Comparison of ENCODE assay signal across 24 cellular contexts in the genomic region with DNA sequence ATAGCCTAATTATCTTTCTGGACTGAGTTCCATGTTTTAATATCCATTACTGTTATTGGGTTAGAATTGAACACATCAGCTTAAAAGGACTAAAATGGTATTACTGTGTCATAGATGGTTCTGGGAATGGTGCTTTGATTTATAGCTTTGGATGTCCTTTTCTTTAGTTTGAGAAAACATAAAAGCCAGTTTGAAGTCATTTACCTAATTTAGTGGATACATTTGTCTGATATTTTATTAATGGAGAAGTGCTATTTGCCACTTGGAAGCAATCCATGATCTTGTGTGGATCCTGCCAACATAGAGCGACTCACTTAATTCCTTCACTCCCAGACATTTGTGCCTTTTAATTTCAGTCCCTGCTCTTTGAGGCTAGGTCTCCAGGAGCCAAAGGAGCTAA.
DNase-seq lines count a peak whose midpoint lies in the region; ATAC-seq and TF ChIP-seq lines count a peak whose summit lies in the region.
"Had no signal": no experiment of that assay in that cellular context is flagged by ENCODE, and none has a peak within 500 bp of the region (broad histone marks: within the 10 kb centered on the region; RNA-seq: fewer than 3 reads in every experiment).

No MANE protein-coding gene starts in this region.

- H3K27me3 ChIP-seq in adipocyte (replicated peaks; ENCODE audit: control insufficient read depth, insufficient read depth, low read length), result no peaks in the 10 kb centered on the region
- H3K27me3 ChIP-seq in foreskin keratinocyte, result no peaks in the 10 kb centered on the region

- no peak overlapping the region for H3K4me3 ChIP-seq in adipocyte (ENCODE audit: low read length)
- H3K4me3 ChIP-seq: GM23338 had no signal

- ATAC-seq in foreskin keratinocyte (no peak), GM18870 (IDR thresholded peaks at IDR 0.05; ENCODE audit: unreplicated experiment) (no peak)
- ATAC-seq: activated T-cell treated with anti-CD3 and anti-CD28 coated beads, Interleukin-2, amount 50 U/mL, for 4 hours; GM23338; left cardiac atrium; stimulated activated effector memory CD8-positive, alpha-beta T cell treated with anti-CD3 and anti-CD28 coated beads, Interleukin-12 subunit alpha, Interleukin-12 subunit beta, amount 100 ng/mL, for 72 hours had no signal

- H3K9ac ChIP-seq in adipocyte (ENCODE audit: low read length), result no peak overlapping the region

- no peaks in the 10 kb centered on the region for H3K36me3 ChIP-seq in adipocyte (ENCODE audit: control insufficient read depth, insufficient read depth, low read length, severe bottlenecking)
- H3K36me3 ChIP-seq: WERI-Rb-1 had no signal

- no peaks in the 10 kb centered on the region for H3K9me3 ChIP-seq in adipocyte (ENCODE audit: control insufficient read depth, low read length)

- H3K27ac ChIP-seq in foreskin keratinocyte, result no peak overlapping the region
- H3K27ac ChIP-seq: WERI-Rb-1 had no signal

- peaks cover 7% of the 10 kb centered on the region for H3K4me1 ChIP-seq in adipocyte (ENCODE audit: control insufficient read depth, insufficient read depth, low read length)
- H3K4me1 ChIP-seq in foreskin keratinocyte, result no peaks in the 10 kb centered on the region

- TF ChIP-seq CTCF in foreskin keratinocyte (conservative IDR thresholded peaks at IDR 0.05), result no peak

- peak; percentile 15 for DNase-seq in AG08395 (ENCODE audit: low spot score)
- peak; percentile 10 for DNase-seq in GM04503 (ENCODE audit: low read depth)
- DNase-seq in adipocyte (ENCODE audit: low read depth), result peak; percentile 18
- peak; percentile 24 for DNase-seq in myocyte (ENCODE audit: low read depth)
- DNase-seq in stimulated activated CD4-positive, alpha-beta T cell treated with anti-CD3 and anti-CD28 coated beads, Interleukin-4, amount 100 ng/mL, for 1 hour, result no peak
- no peak for DNase-seq in foreskin keratinocyte
- no peak for DNase-seq in activated T-cell treated with anti-CD3 and anti-CD28 coated beads, Interleukin-2, amount 50 U/mL, for 48 hours
- DNase-seq: activated CD4-positive, alpha-beta T cell treated with anti-CD3 and anti-CD28 coated beads, Interleukin-2, amount 10 ng/mL, durations not matched to agents 24 days and 14 days; activated naive CD4-positive, alpha-beta T cell treated with anti-CD3 and anti-CD28 coated beads for 36 hours; activated T-cell treated with anti-CD3 and anti-CD28 coated beads, Interleukin-2, amount 50 U/mL, for 4 hours; amygdala; left cardiac atrium; mesendoderm; naive B cell; NCI-H1048; NCI-H2029; NCI-H2227 treated with DMSO at 0.1 percent for 48 hours; NCI-H82; occipital lobe; substantia nigra; WERI-Rb-1 had no signal

Comparison
In these comparisons a context has a peak if more than half of its experiments do, and no peak if none do; other contexts are left out.
1. DNase-seq: peak in AG08395 (single experiment), GM04503 (single experiment), adipocyte (single experiment) and myocyte (single experiment); none in stimulated activated CD4-positive, alpha-beta T cell treated with anti-CD3 and anti-CD28 coated beads, Interleukin-4, amount 100 ng/mL, for 1 hour (single experiment), foreskin keratinocyte (0 of 2) and activated T-cell treated with anti-CD3 and anti-CD28 coated beads, Interleukin-2, amount 50 U/mL, for 48 hours (0 of 2).